10 cellular contexts compared by ENCODE assay signal in genomic region chr4:139208404-139208945, GRCh38. TPM values are rescaled to one million over a fixed set of nuclear protein-coding genes. Genes with fewer than 3 reads are reported as not detected.
A peak's percentile ranks its signal among the peaks of the same experiment; 100 is the strongest.
DNase-seq lines count a peak whose midpoint lies in the region; ATAC-seq and TF ChIP-seq lines count a peak whose summit lies in the region.
"Had no signal": no experiment of that assay in that cellular context is flagged by ENCODE, and none has a peak within 500 bp of the region (broad histone marks: within the 10 kb centered on the region; RNA-seq: fewer than 3 reads in every experiment).

No MANE protein-coding gene starts in this region.

- no peak overlapping the region for H3K4me2 ChIP-seq in mesenchymal stem cell (ENCODE audit: low read length, poor library complexity, severe bottlenecking)

- H3K4me3 ChIP-seq in CD4-positive, alpha-beta memory T cell (ENCODE audit: low read length in 2 of 2) = no peak overlapping the region
- H3K4me3 ChIP-seq in adrenal gland (no peak overlapping the region), mesenchymal stem cell (ENCODE audit: insufficient read depth in 1 of 2, low read depth in 1 of 2, low read length in 2 of 2) (no peak overlapping the region)

- H3K27ac Mint-ChIP-seq in CD4-positive, alpha-beta memory T cell = no peak overlapping the region
- H3K27ac Mint-ChIP-seq: activated naive CD8-positive, alpha-beta T cell had no signal

- H3K4me1 ChIP-seq in CD4-positive, alpha-beta memory T cell (ENCODE audit: insufficient read depth, low read length) = no peaks in the 10 kb centered on the region
- H3K4me1 ChIP-seq in adrenal gland (replicated peaks in 1 of 2) (peaks cover 12 to 18% of the 10 kb centered on the region in 2 donors), mesenchymal stem cell (ENCODE audit: control insufficient read depth, insufficient read depth, low read depth, low read length) (no peaks in the 10 kb centered on the region)

- no peak overlapping the region for H3K18ac ChIP-seq in mesenchymal stem cell (ENCODE audit: low read depth in 1 of 2, low read length in 2 of 2)

- no peaks in the 10 kb centered on the region for H3K36me3 Mint-ChIP-seq in CD4-positive, alpha-beta memory T cell
- H3K36me3 Mint-ChIP-seq: activated naive CD8-positive, alpha-beta T cell had no signal

- H4K8ac ChIP-seq in mesenchymal stem cell (ENCODE audit: low read length) = no peak overlapping the region

- 7 to 15% (median 12%) methylated on average over 3 of the region's 3 CpGs for WGBS in adrenal gland, 4 donors
- WGBS in mesenchymal stem cell = 82% methylated on average over 3 of the region's 3 CpGs

- CTCF ChIA-PET in CD4-positive, alpha-beta memory T cell (lab: Charles Lee; ENCODE audit: partially characterized antibody) = interaction anchor here (1.0 kb wide), 1 partner anchor 111 kb away, joined by 4 read pairs; no protein-coding TSS in a partner anchor

- peaks cover 0 to 4% of the 10 kb centered on the region in 2 donors for H3K27me3 Mint-ChIP-seq in CD4-positive, alpha-beta memory T cell
- H3K27me3 Mint-ChIP-seq: activated naive CD8-positive, alpha-beta T cell had no signal

- H2BK12ac ChIP-seq in mesenchymal stem cell (ENCODE audit: low read length in 2 of 2) = no peak overlapping the region

- H3K4me1 Mint-ChIP-seq in CD4-positive, alpha-beta memory T cell = peaks cover 0 to 5% (median 1%) of the 10 kb centered on the region in 4 donors

- no peak overlapping the region for H3K23ac ChIP-seq in mesenchymal stem cell (ENCODE audit: low read length in 2 of 2)

- H2BK5ac ChIP-seq in mesenchymal stem cell (ENCODE audit: low read depth, low read length, poor library complexity, severe bottlenecking) = no peak overlapping the region

- peak in 4 of 5 donors; percentile 11 to 23 (median 16) for DNase-seq in CD4-positive, alpha-beta memory T cell
- peak; percentile 43 to 84 (median 57) for DNase-seq in adrenal gland
- peak; percentile 90 for DNase-seq in mesenchymal stem cell
- DNase-seq in stimulated activated CD4-positive, alpha-beta T cell treated with anti-CD3 and anti-CD28 coated beads, Interleukin-2, amount 100 ng/mL, for 48 hours = no peak
- DNase-seq: left colon had no signal

- peaks cover 0 to 1% (median 0%) of the 10 kb centered on the region in 8 donors for H3K9me3 Mint-ChIP-seq in CD4-positive, alpha-beta memory T cell

- no peak overlapping the region for H2BK120ac ChIP-seq in mesenchymal stem cell (ENCODE audit: low read depth, low read length)

- no peaks in the 10 kb centered on the region for H3K27me3 ChIP-seq in CD4-positive, alpha-beta memory T cell (ENCODE audit: insufficient read depth, low read length)
- H3K27me3 ChIP-seq in adrenal gland = no peaks in the 10 kb centered on the region
- H3K27me3 ChIP-seq in mesenchymal stem cell (ENCODE audit: control insufficient read depth in 1 of 2, insufficient read depth in 1 of 2, low read length in 2 of 2) = no peaks in the 10 kb centered on the region

- no peak overlapping the region for H4K91ac ChIP-seq in mesenchymal stem cell (ENCODE audit: low read length)

- H2AK5ac ChIP-seq in mesenchymal stem cell (ENCODE audit: low read length, severe bottlenecking) = no peak overlapping the region

- H2BK15ac ChIP-seq in mesenchymal stem cell (ENCODE audit: low read depth, poor library complexity, severe bottlenecking) = no peak overlapping the region

- H3K14ac ChIP-seq in mesenchymal stem cell (ENCODE audit: low read length in 2 of 2) = no peak overlapping the region

- H3K36me3 ChIP-seq in CD4-positive, alpha-beta memory T cell (ENCODE audit: insufficient read depth, low read length) = no peaks in the 10 kb centered on the region
- H3K36me3 ChIP-seq in adrenal gland (replicated peaks in 1 of 2) (no peaks in the 10 kb centered on the region), mesenchymal stem cell (ENCODE audit: control insufficient read depth in 1 of 2, insufficient read depth in 2 of 2, low read depth in 1 of 2, low read length in 2 of 2) (no peaks in the 10 kb centered on the region)

- intact Hi-C loops in CD4-positive, alpha-beta memory T cell (cut with micrococcal nuclease) = no loop called here
- intact Hi-C loops in adrenal gland (cut with DNase I) = loop anchor here in 1 of 2 donors (10.0 kb wide), 1 partner anchor 186 kb away; no protein-coding TSS in a partner anchor

- H3K4me3 Mint-ChIP-seq in CD4-positive, alpha-beta memory T cell = no peak overlapping the region
- H3K4me3 Mint-ChIP-seq: activated naive CD8-positive, alpha-beta T cell had no signal

- no peak overlapping the region for H2AFZ ChIP-seq in mesenchymal stem cell (ENCODE audit: low read depth, low read length)

- H3K9me3 ChIP-seq in CD4-positive, alpha-beta memory T cell (ENCODE audit: control insufficient read depth in 1 of 2, low read length in 2 of 2) = no peaks in the 10 kb centered on the region
- H3K9me3 ChIP-seq in adrenal gland (replicated peaks in 1 of 3) (no peaks in the 10 kb centered on the region), mesenchymal stem cell (ENCODE audit: control insufficient read depth, low read length) (no peaks in the 10 kb centered on the region)

- ATAC-seq in HG03159 (IDR thresholded peaks at IDR 0.05; ENCODE audit: unreplicated experiment) (peak; percentile 42), HG03469 (IDR thresholded peaks at IDR 0.05; ENCODE audit: unreplicated experiment) (no peak), HG02840 (IDR thresholded peaks at IDR 0.05; ENCODE audit: low FRiP score, unreplicated experiment) (no peak), SK-N-SH treated with all-trans-retinoic acid at 6 μM for 48 hours (no peak)
- ATAC-seq: left colon had no signal

- no peak overlapping the region for H3K4ac ChIP-seq in mesenchymal stem cell (ENCODE audit: low read depth in 1 of 2, low read length in 2 of 2)

- peak overlapping the region; percentile 55 for H3K9ac ChIP-seq in mesenchymal stem cell (ENCODE audit: low read length)

- TF ChIP-seq CTCF in adrenal gland (IDR thresholded peaks at IDR 0.05) = no peak

- H3K79me1 ChIP-seq in mesenchymal stem cell (replicated peaks; ENCODE audit: low read length, poor library complexity, severe bottlenecking) = no peaks in the 10 kb centered on the region

- POLR2A ChIA-PET in CD4-positive, alpha-beta memory T cell (lab: Charles Lee; ENCODE audit: partially characterized antibody) = no interaction called here

- TF ChIP-seq POLR2A in adrenal gland (IDR thresholded peaks at IDR 0.05) = no peak

- H3K27ac ChIP-seq in CD4-positive, alpha-beta memory T cell (ENCODE audit: low read depth, low read length) = no peak overlapping the region
- peak overlapping the region in 4 of 5 donors; percentile 1 to 90 (median 66) for H3K27ac ChIP-seq in adrenal gland
- no peak overlapping the region for H3K27ac ChIP-seq in mesenchymal stem cell (ENCODE audit: low read length, poor library complexity, severe bottlenecking)

TF ChIP-seq in SK-N-SH treated with all-trans-retinoic acid at 6 μM for 48 hours, 23 proteins besides CTCF, POLR2A, EP300 and RAD21 (continues in another document):
- no peak for TF ChIP-seq RARB (CRISPR knock-in tag; IDR thresholded peaks at IDR 0.05)
- TF ChIP-seq BACH2 (CRISPR knock-in tag; IDR thresholded peaks at IDR 0.05; ENCODE audit: borderline replicate concordance) = no peak
- TF ChIP-seq OSR1 (CRISPR knock-in tag; IDR thresholded peaks at IDR 0.05) = no peak
- TF ChIP-seq ESRRG (CRISPR knock-in tag; IDR thresholded peaks at IDR 0.05) = no peak
- no peak for TF ChIP-seq POU6F1 (CRISPR knock-in tag; IDR thresholded peaks at IDR 0.05; ENCODE audit: borderline replicate concordance, low read depth)
- TF ChIP-seq TSHZ2 (CRISPR knock-in tag; IDR thresholded peaks at IDR 0.05) = no peak
- TF ChIP-seq GLIS3 (CRISPR knock-in tag; IDR thresholded peaks at IDR 0.05) = no peak
- no peak for TF ChIP-seq SNAI2 (CRISPR knock-in tag; IDR thresholded peaks at IDR 0.05)
- TF ChIP-seq ZNF565 (CRISPR knock-in tag; conservative IDR thresholded peaks at IDR 0.05; ENCODE audit: low read depth) = no peak

RNA-seq across cellular contexts. Expression of gene ELF2, which starts 31.5 kb away (rescaled TPM):
- total RNA-seq in CD4-positive, alpha-beta memory T cell = 10 to 100 TPM; 76.1 to 81.4 TPM
- polyA plus RNA-seq in CD4-positive, alpha-beta memory T cell = 10 to 100 TPM; 27.4 to 38.6 TPM
- total RNA-seq in adrenal gland = 10 to 100 TPM; 14.0 to 46.9 (median 33.8) TPM
- polyA plus RNA-seq in adrenal gland = 10 to 100 TPM; 14.8 to 20.7 (median 15.9) TPM
- polyA plus RNA-seq in mesenchymal stem cell (2013, experiment 1 of 2) = 20.6 TPM
- 21.3 TPM for polyA plus RNA-seq in mesenchymal stem cell (2013, experiment 2 of 2)

Comparison
In these comparisons a context has a peak if more than half of its experiments do, and no peak if none do; other contexts are left out.
1. DNase-seq: peak in CD4-positive, alpha-beta memory T cell (4 of 5), adrenal gland (7 of 7) and mesenchymal stem cell (single experiment); none in stimulated activated CD4-positive, alpha-beta T cell treated with anti-CD3 and anti-CD28 coated beads, Interleukin-2, amount 100 ng/mL, for 48 hours (0 of 2).
2. H3K27ac ChIP-seq: peak in adrenal gland (4 of 5); none in CD4-positive, alpha-beta memory T cell (single experiment) and mesenchymal stem cell (single experiment).